1 cellular context compared by ENCODE assay signal in genomic region chr11:20035701-20036601, GRCh38.
TF ChIP-seq lines count a peak whose summit lies in the region.

No MANE protein-coding gene starts in this region.

TF ChIP-seq in HepG2, 621 proteins besides CTCF, POLR2A, EP300 and RAD21 (continued from another document and continues in another):
- TF ChIP-seq, protein P1, sequence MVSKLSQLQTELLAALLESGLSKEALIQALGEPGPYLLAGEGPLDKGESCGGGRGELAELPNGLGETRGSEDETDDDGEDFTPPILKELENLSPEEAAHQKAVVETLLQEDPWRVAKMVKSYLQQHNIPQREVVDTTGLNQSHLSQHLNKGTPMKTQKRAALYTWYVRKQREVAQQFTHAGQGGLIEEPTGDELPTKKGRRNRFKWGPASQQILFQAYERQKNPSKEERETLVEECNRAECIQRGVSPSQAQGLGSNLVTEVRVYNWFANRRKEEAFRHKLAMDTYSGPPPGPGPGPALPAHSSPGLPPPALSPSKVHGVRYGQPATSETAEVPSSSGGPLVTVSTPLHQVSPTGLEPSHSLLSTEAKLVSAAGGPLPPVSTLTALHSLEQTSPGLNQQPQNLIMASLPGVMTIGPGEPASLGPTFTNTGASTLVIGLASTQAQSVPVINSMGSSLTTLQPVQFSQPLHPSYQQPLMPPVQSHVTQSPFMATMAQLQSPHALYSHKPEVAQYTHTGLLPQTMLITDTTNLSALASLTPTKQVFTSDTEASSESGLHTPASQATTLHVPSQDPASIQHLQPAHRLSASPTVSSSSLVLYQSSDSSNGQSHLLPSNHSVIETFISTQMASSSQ (IDR thresholded peaks at IDR 0.05; ENCODE audit: low read depth), result no peak
- TF ChIP-seq, protein P1 (CRISPR knock-in tag; IDR thresholded peaks at IDR 0.05; ENCODE audit: borderline replicate concordance), result peak; percentile 76; the same call in 1 of the 2 replicates
- TF ChIP-seq ZNF317 (CRISPR knock-in tag; IDR thresholded peaks at IDR 0.05) (peak; percentile 3; the same call in 1 of the 2 replicates), POGK (CRISPR knock-in tag; conservative IDR thresholded peaks at IDR 0.05) (peak; percentile 76), KDM5B (CRISPR knock-in tag; IDR thresholded peaks at IDR 0.05; ENCODE audit: borderline replicate concordance) (no peak; the same call in 1 of the 2 replicates), TBX3 (IDR thresholded peaks at IDR 0.05; ENCODE audit: borderline replicate concordance) (0 out of 2 replicates have a peak, but pooled peaks have one; percentile 15), FOSL2 (CRISPR knock-in tag; IDR thresholded peaks at IDR 0.05) (peak; percentile 99), ZMAT3 (CRISPR knock-in tag; conservative IDR thresholded peaks at IDR 0.05) (0 out of 2 replicates have a peak, but pooled peaks have one; percentile 39), ZSCAN25 (CRISPR knock-in tag; IDR thresholded peaks at IDR 0.05) (no peak), GRHL1 (CRISPR knock-in tag; conservative IDR thresholded peaks at IDR 0.05) (no peak), DBP (CRISPR knock-in tag; IDR thresholded peaks at IDR 0.05; ENCODE audit: not compliant biosample characterization) (peak; percentile 57), SRSF9 (IDR thresholded peaks at IDR 0.05; ENCODE audit: borderline replicate concordance, insufficient read depth, low read depth, low read length, poor library complexity, severe bottlenecking) (no peak), ZKSCAN1 (IDR thresholded peaks at IDR 0.05; ENCODE audit: low read length) (no peak), ZNF101 (CRISPR knock-in tag; IDR thresholded peaks at IDR 0.05; ENCODE audit: borderline replicate concordance, low read depth) (no peak), MYPOP (CRISPR knock-in tag; IDR thresholded peaks at IDR 0.05) (peak; percentile 55; the same call in 1 of the 2 replicates), ZNF605 (CRISPR knock-in tag; IDR thresholded peaks at IDR 0.05) (peak; percentile 79), FOXK1 (CRISPR knock-in tag; IDR thresholded peaks at IDR 0.05; ENCODE audit: borderline replicate concordance, low read depth) (peak; percentile 56), RORA (CRISPR knock-in tag; IDR thresholded peaks at IDR 0.05) (no peak)
- TF ChIP-seq, protein P2, sequence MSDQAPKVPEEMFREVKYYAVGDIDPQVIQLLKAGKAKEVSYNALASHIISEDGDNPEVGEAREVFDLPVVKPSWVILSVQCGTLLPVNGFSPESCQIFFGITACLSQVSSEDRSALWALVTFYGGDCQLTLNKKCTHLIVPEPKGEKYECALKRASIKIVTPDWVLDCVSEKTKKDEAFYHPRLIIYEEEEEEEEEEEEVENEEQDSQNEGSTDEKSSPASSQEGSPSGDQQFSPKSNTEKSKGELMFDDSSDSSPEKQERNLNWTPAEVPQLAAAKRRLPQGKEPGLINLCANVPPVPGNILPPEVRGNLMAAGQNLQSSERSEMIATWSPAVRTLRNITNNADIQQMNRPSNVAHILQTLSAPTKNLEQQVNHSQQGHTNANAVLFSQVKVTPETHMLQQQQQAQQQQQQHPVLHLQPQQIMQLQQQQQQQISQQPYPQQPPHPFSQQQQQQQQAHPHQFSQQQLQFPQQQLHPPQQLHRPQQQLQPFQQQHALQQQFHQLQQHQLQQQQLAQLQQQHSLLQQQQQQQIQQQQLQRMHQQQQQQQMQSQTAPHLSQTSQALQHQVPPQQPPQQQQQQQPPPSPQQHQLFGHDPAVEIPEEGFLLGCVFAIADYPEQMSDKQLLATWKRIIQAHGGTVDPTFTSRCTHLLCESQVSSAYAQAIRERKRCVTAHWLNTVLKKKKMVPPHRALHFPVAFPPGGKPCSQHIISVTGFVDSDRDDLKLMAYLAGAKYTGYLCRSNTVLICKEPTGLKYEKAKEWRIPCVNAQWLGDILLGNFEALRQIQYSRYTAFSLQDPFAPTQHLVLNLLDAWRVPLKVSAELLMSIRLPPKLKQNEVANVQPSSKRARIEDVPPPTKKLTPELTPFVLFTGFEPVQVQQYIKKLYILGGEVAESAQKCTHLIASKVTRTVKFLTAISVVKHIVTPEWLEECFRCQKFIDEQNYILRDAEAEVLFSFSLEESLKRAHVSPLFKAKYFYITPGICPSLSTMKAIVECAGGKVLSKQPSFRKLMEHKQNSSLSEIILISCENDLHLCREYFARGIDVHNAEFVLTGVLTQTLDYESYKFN (CRISPR knock-in tag; conservative IDR thresholded peaks at IDR 0.05), result peak; percentile 92
- TF ChIP-seq, protein P3, sequence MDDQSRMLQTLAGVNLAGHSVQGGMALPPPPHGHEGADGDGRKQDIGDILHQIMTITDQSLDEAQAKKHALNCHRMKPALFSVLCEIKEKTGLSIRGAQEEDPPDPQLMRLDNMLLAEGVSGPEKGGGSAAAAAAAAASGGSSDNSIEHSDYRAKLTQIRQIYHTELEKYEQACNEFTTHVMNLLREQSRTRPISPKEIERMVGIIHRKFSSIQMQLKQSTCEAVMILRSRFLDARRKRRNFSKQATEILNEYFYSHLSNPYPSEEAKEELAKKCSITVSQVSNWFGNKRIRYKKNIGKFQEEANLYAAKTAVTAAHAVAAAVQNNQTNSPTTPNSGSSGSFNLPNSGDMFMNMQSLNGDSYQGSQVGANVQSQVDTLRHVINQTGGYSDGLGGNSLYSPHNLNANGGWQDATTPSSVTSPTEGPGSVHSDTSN (CRISPR knock-in tag; IDR thresholded peaks at IDR 0.05; ENCODE audit: borderline replicate concordance), result 0 out of 2 replicates have a peak, but pooled peaks have one; percentile 42
- TF ChIP-seq, protein P4, sequence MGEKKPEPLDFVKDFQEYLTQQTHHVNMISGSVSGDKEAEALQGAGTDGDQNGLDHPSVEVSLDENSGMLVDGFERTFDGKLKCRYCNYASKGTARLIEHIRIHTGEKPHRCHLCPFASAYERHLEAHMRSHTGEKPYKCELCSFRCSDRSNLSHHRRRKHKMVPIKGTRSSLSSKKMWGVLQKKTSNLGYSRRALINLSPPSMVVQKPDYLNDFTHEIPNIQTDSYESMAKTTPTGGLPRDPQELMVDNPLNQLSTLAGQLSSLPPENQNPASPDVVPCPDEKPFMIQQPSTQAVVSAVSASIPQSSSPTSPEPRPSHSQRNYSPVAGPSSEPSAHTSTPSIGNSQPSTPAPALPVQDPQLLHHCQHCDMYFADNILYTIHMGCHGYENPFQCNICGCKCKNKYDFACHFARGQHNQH (CRISPR knock-in tag; IDR thresholded peaks at IDR 0.05), result peak; percentile 91; the same call in 1 of the 2 replicates
- TF ChIP-seq, protein P5, sequence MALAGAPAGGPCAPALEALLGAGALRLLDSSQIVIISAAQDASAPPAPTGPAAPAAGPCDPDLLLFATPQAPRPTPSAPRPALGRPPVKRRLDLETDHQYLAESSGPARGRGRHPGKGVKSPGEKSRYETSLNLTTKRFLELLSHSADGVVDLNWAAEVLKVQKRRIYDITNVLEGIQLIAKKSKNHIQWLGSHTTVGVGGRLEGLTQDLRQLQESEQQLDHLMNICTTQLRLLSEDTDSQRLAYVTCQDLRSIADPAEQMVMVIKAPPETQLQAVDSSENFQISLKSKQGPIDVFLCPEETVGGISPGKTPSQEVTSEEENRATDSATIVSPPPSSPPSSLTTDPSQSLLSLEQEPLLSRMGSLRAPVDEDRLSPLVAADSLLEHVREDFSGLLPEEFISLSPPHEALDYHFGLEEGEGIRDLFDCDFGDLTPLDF (CRISPR knock-in tag; IDR thresholded peaks at IDR 0.05), result no peak
- TF ChIP-seq, protein P6, sequence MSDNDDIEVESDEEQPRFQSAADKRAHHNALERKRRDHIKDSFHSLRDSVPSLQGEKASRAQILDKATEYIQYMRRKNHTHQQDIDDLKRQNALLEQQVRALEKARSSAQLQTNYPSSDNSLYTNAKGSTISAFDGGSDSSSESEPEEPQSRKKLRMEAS (IDR thresholded peaks at IDR 0.05), result 0 out of 2 replicates have a peak, but pooled peaks have one; percentile 66
- TF ChIP-seq, protein P7, sequence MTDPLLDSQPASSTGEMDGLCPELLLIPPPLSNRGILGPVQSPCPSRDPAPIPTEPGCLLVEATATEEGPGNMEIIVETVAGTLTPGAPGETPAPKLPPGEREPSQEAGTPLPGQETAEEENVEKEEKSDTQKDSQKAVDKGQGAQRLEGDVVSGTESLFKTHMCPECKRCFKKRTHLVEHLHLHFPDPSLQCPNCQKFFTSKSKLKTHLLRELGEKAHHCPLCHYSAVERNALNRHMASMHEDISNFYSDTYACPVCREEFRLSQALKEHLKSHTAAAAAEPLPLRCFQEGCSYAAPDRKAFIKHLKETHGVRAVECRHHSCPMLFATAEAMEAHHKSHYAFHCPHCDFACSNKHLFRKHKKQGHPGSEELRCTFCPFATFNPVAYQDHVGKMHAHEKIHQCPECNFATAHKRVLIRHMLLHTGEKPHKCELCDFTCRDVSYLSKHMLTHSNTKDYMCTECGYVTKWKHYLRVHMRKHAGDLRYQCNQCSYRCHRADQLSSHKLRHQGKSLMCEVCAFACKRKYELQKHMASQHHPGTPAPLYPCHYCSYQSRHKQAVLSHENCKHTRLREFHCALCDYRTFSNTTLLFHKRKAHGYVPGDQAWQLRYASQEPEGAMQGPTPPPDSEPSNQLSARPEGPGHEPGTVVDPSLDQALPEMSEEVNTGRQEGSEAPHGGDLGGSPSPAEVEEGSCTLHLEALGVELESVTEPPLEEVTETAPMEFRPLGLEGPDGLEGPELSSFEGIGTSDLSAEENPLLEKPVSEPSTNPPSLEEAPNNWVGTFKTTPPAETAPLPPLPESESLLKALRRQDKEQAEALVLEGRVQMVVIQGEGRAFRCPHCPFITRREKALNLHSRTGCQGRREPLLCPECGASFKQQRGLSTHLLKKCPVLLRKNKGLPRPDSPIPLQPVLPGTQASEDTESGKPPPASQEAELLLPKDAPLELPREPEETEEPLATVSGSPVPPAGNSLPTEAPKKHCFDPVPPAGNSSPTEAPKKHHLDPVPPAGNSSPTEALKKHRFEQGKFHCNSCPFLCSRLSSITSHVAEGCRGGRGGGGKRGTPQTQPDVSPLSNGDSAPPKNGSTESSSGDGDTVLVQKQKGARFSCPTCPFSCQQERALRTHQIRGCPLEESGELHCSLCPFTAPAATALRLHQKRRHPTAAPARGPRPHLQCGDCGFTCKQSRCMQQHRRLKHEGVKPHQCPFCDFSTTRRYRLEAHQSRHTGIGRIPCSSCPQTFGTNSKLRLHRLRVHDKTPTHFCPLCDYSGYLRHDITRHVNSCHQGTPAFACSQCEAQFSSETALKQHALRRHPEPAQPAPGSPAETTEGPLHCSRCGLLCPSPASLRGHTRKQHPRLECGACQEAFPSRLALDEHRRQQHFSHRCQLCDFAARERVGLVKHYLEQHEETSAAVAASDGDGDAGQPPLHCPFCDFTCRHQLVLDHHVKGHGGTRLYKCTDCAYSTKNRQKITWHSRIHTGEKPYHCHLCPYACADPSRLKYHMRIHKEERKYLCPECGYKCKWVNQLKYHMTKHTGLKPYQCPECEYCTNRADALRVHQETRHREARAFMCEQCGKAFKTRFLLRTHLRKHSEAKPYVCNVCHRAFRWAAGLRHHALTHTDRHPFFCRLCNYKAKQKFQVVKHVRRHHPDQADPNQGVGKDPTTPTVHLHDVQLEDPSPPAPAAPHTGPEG (CRISPR knock-in tag; IDR thresholded peaks at IDR 0.05), result peak; percentile 48; the same call in 1 of the 2 replicates
